Comparison of ENCODE assay signal across 20 cellular contexts in the genomic region with DNA sequence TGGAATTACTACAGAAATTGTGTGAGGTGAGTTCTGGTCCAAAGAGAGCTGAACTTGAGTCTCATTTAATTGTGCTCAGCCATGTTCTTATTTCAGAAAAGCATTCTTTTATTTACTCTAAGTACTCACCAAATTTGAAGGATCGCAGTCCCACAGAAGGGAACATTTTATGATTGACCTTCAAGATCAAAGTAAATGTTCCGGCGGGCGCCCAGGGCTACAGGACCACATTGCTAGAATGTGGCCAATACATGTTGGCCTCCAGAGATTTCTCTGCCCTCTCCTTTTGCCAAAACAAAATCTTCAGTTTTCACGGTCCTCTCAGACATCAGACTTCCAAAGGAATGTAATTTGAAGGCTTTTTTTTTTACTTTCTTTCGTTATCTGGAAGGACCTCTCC.
"Had no signal": no experiment of that assay in that cellular context is flagged by ENCODE, and none has a peak within 500 bp of the region (broad histone marks: within the 10 kb centered on the region; RNA-seq: fewer than 3 reads in every experiment).

No MANE protein-coding gene starts in this region.

- FAIRE-seq: TTC549 had no signal

- H3K27ac ChIP-seq: WERI-Rb-1 had no signal

- ATAC-seq: activated CD4-positive, alpha-beta T cell treated with anti-CD3 and anti-CD28 coated beads for 36 hours; activated T-helper 17 cell treated with anti-CD3 and anti-CD28 coated beads, Interleukin-2, amount 50 U/mL, for 72 hours; T-helper 17 cell had no signal

- DNase-seq: activated CD4-positive, alpha-beta memory T cell treated with anti-CD3 and anti-CD28 coated beads, Interleukin-2, amount 10 ng/mL, durations not matched to agents 7 days and 5 days; activated CD4-positive, alpha-beta T cell treated with anti-CD3 and anti-CD28 coated beads for 36 hours; activated CD4-positive, alpha-beta T cell treated with anti-CD3 and anti-CD28 coated beads, Interleukin-2, amount 50 U/mL, for 1 hour; activated gamma-delta T cell; activated naive CD4-positive, alpha-beta T cell treated with anti-CD3 and anti-CD28 coated beads for 36 hours; activated T-cell treated with anti-CD3 and anti-CD28 coated beads for 4 hours; activated T-cell treated with anti-CD3 and anti-CD28 coated beads, Interleukin-2, amount 50 U/mL, for 48 hours; anterior cingulate cortex; NCI-H1105 treated with DMSO at 0.1 percent for 48 hours; NCI-H146; NCI-H187 treated with DMSO at 0.1 percent for 48 hours; NCI-H2081 treated with DMSO at 0.1 percent for 48 hours; NCI-H446; NCI-H524; SIG-M5; T-helper 17 cell; T1000; WERI-Rb-1 had no signal
